ENCODE assay signal across 13 cellular contexts in genomic region chr1:119632103-119632490, GRCh38. TPM values are rescaled to one million over a fixed set of nuclear protein-coding genes. Genes with fewer than 3 reads are reported as not detected.
DNase-seq lines count a peak whose midpoint lies in the region; ATAC-seq, FAIRE-seq and TF ChIP-seq lines count a peak whose summit lies in the region.
"Had no signal": no experiment of that assay in that cellular context is flagged by ENCODE, and none has a peak within 500 bp of the region (broad histone marks: within the 10 kb centered on the region; RNA-seq: fewer than 3 reads in every experiment).

No MANE protein-coding gene starts in this region.

- no peaks in the 10 kb centered on the region for H4K20me1 ChIP-seq in HepG2 (ENCODE audit: insufficient read depth, low read length)

- POLR2A ChIA-PET in HepG2 (lab: Yijun Ruan, JAX): interaction anchor here (0.6 to 1.8 kb wide), 6 partner anchors 10 to 93 kb away, joined by 3 to 24 read pairs (median 4); partner anchors contain the start of genes PHGDH and ZNF697

- no peak overlapping the region for H3K4ac ChIP-seq in mesendoderm (ENCODE audit: low read depth, low read length)

- TF ChIP-seq POLR2A in HepG2 (IDR thresholded peaks at IDR 0.05; ENCODE audit: insufficient read depth in 1 of 2, low read depth in 2 of 2, low read length in 2 of 2): no peak

- H3K36me3 ChIP-seq in HepG2 (replicated peaks in 1 of 2; ENCODE audit: control insufficient read depth in 1 of 2, insufficient read depth in 2 of 2, low read length in 2 of 2): peaks cover 3 to 9% of the 10 kb centered on the region in 2 experiments; a peak in 1 of 5 replicates
- H3K36me3 ChIP-seq in mesendoderm (ENCODE audit: control insufficient read depth, insufficient read depth, low read length): no peaks in the 10 kb centered on the region
- H3K36me3 ChIP-seq: adrenal gland, neural progenitor cell had no signal

- H3K18ac ChIP-seq in mesendoderm (ENCODE audit: low read length): no peak overlapping the region

- no peak for TF ChIP-seq EP300 in HepG2 (IDR thresholded peaks at IDR 0.05; ENCODE audit: low read depth in 2 of 2, low read length in 2 of 2)
- no peak for TF ChIP-seq EP300 in HepG2 (CRISPR knock-in tag; IDR thresholded peaks at IDR 0.05; ENCODE audit: borderline replicate concordance)

- H3K4me1 ChIP-seq in HepG2 (ENCODE audit: insufficient read depth, low read length): peaks cover 62% of the 10 kb centered on the region
- peaks cover 3% of the 10 kb centered on the region for H3K4me1 ChIP-seq in mesendoderm (ENCODE audit: control insufficient read depth, low read depth, low read length)

- no peak overlapping the region for H4K5ac ChIP-seq in mesendoderm (ENCODE audit: low read length)

- H3K4me2 ChIP-seq in HepG2 (ENCODE audit: low read depth, low read length) (peak overlapping the region; percentile 85), mesendoderm (ENCODE audit: low read length) (no peak overlapping the region)
- H3K4me2 ChIP-seq: neural progenitor cell had no signal

- no peak for DNase-seq in coronary artery (ENCODE audit: low spot score)
- DNase-seq in HepG2 (ENCODE audit: low spot score): no peak
- no peak for DNase-seq in foreskin melanocyte
- no peak for DNase-seq in NOMO-1 treated with DMSO at 0.1 percent for 48 hours (lab: John Stamatoyannopoulos, UW; ENCODE audit: unreplicated experiment)
- no peak for DNase-seq in mesendoderm
- DNase-seq: NCI-H187 treated with DMSO at 0.1 percent for 48 hours; stimulated activated CD4-positive, alpha-beta T cell treated with anti-CD3 and anti-CD28 coated beads, Interleukin-2, amount 100 ng/mL, for 24 hours had no signal

- 36% methylated on average over 5 of the region's 5 CpGs for WGBS in HepG2 (ENCODE audit: low lambda C conversion rate)
- WGBS in mesendoderm (ENCODE audit: extremely low coverage, insufficient coverage, low lambda C conversion rate): no CpG with 5 or more reads among the region's 5 CpGs

- intact Hi-C loops in HepG2 (cut with micrococcal nuclease; ENCODE audit: unreplicated experiment): loop anchor here (5.0 kb wide), 1 partner anchor 80 kb away; the partner anchor contains the start of gene PHGDH

- no peak for FAIRE-seq in HepG2 (lab: Jason Lieb, UNC)

- peak overlapping the region; percentile 68 to 83 for H3K27ac ChIP-seq in coronary artery
- peak overlapping the region; percentile 86 for H3K27ac ChIP-seq in HepG2 (ENCODE audit: extremely low read length, insufficient read depth, low read length)
- peak overlapping the region in 12 of 21 experiments; percentile 2 to 71 (median 54) for H3K27ac ChIP-seq in skin epidermis
- no peak overlapping the region for H3K27ac ChIP-seq in mesendoderm (ENCODE audit: low read depth, low read length)
- H3K27ac ChIP-seq: neural progenitor cell had no signal

- peak overlapping the region; percentile 76 for H3K9ac ChIP-seq in HepG2 (ENCODE audit: insufficient read depth, low read depth, low read length)
- no peak overlapping the region for H3K9ac ChIP-seq in mesendoderm (ENCODE audit: low read length)
- H3K9ac ChIP-seq: neural progenitor cell had no signal

- no peak overlapping the region for H3K56ac ChIP-seq in mesendoderm (ENCODE audit: low read length)

- no peak for TF ChIP-seq RAD21 in HepG2 (CRISPR knock-in tag; IDR thresholded peaks at IDR 0.05)

- H4K8ac ChIP-seq in mesendoderm (ENCODE audit: low read depth, low read length): no peak overlapping the region

- H3K27me3 ChIP-seq in HepG2 (ENCODE audit: control insufficient read depth in 1 of 2, insufficient read depth in 2 of 2, low read length in 2 of 2): no peaks in the 10 kb centered on the region
- H3K27me3 ChIP-seq in mesendoderm (ENCODE audit: insufficient read depth, low read length, poor library complexity): no peaks in the 10 kb centered on the region
- H3K27me3 ChIP-seq: adrenal gland, neural progenitor cell had no signal

- in situ Hi-C loops in HepG2 (cut with HindIII; ENCODE audit: extremely low pct_ligation_motif_present, low pct_unique_long_range_greater_than_20kb): no loop called here

- H3K79me2 ChIP-seq in HepG2 (ENCODE audit: insufficient read depth, low read length): peaks cover 55% of the 10 kb centered on the region
- peaks cover 64% of the 10 kb centered on the region for H3K79me2 ChIP-seq in mesendoderm (ENCODE audit: control insufficient read depth, insufficient read depth, low read length)

- ATAC-seq in GM19397 (IDR thresholded peaks at IDR 0.05; ENCODE audit: unreplicated experiment) (peak; percentile 13), HepG2 (no peak)
- no peak for ATAC-seq in activated CD4-positive, CD25-positive, alpha-beta regulatory T cell treated with anti-CD3 and anti-CD28 coated beads, Interleukin-2, amount 50 U/mL, for 24 hours

- peaks cover 22% of the 10 kb centered on the region for H3K79me1 ChIP-seq in mesendoderm (ENCODE audit: low read length)

- TF ChIP-seq CTCF in coronary artery (IDR thresholded peaks at IDR 0.05): no peak
- no peak for TF ChIP-seq CTCF in HepG2 (CRISPR knock-in tag; IDR thresholded peaks at IDR 0.05)

- CTCF ChIA-PET in HepG2 (lab: Yijun Ruan, JAX; ENCODE audit: low intra/inter-chr PET ratio, low total read pairs): no interaction called here

- no peak overlapping the region for H3K23ac ChIP-seq in mesendoderm (ENCODE audit: low read length)

- no peak overlapping the region for H2BK120ac ChIP-seq in mesendoderm (ENCODE audit: low read depth, low read length)

- H2BK5ac ChIP-seq in mesendoderm (ENCODE audit: low read length): no peak overlapping the region

- no peak overlapping the region for H2AFZ ChIP-seq in HepG2 (ENCODE audit: low read length)
- H2AFZ ChIP-seq: neural progenitor cell had no signal

- H2BK15ac ChIP-seq in mesendoderm (replicated peaks; ENCODE audit: low read depth): no peak overlapping the region

- TSS peak; percentile 67 for BruUV-seq in HepG2 (replicated peaks; lab: Mats Ljungman, UMichigan)

- peak overlapping the region; percentile 76 for H3K4me3 ChIP-seq in coronary artery
- peak overlapping the region in 2 of 3 experiments; percentile 39 to 65; a peak in 5 of 6 replicates for H3K4me3 ChIP-seq in HepG2 (replicated peaks in 1 of 3; ENCODE audit: insufficient read depth in 1 of 3, low read depth in 2 of 3, low read length in 3 of 3)
- no peak overlapping the region for H3K4me3 ChIP-seq in skin epidermis
- no peak overlapping the region for H3K4me3 ChIP-seq in mesendoderm (ENCODE audit: low read length)
- H3K4me3 ChIP-seq: neural progenitor cell had no signal

- no peak overlapping the region for H2AK5ac ChIP-seq in mesendoderm (ENCODE audit: low read length)

- no peaks in the 10 kb centered on the region for H3K9me3 ChIP-seq in HepG2 (ENCODE audit: low read length)
- H3K9me3 ChIP-seq: adrenal gland had no signal

TF ChIP-seq in HepG2, 621 proteins besides CTCF, POLR2A, EP300 and RAD21 (continues in another document):
- TF ChIP-seq NPAS2 (CRISPR knock-in tag; IDR thresholded peaks at IDR 0.05; ENCODE audit: borderline replicate concordance): no peak
- TF ChIP-seq ZNF446 (CRISPR knock-in tag; IDR thresholded peaks at IDR 0.05): no peak
- TF ChIP-seq ZNF768 (CRISPR knock-in tag; IDR thresholded peaks at IDR 0.05): no peak
- TF ChIP-seq, protein P1, sequence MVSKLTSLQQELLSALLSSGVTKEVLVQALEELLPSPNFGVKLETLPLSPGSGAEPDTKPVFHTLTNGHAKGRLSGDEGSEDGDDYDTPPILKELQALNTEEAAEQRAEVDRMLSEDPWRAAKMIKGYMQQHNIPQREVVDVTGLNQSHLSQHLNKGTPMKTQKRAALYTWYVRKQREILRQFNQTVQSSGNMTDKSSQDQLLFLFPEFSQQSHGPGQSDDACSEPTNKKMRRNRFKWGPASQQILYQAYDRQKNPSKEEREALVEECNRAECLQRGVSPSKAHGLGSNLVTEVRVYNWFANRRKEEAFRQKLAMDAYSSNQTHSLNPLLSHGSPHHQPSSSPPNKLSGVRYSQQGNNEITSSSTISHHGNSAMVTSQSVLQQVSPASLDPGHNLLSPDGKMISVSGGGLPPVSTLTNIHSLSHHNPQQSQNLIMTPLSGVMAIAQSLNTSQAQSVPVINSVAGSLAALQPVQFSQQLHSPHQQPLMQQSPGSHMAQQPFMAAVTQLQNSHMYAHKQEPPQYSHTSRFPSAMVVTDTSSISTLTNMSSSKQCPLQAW (CRISPR knock-in tag; IDR thresholded peaks at IDR 0.05): peak; percentile 4; the same call in 1 of the 2 replicates
- TF ChIP-seq RBFOX2 (IDR thresholded peaks at IDR 0.05; ENCODE audit: low read depth, low read length): no peak
- no peak for TF ChIP-seq MAFF (IDR thresholded peaks at IDR 0.05; ENCODE audit: low read depth, low read length)
- no peak for TF ChIP-seq HCFC1 (IDR thresholded peaks at IDR 0.05; ENCODE audit: low read depth, low read length)
- TF ChIP-seq CBX1 (IDR thresholded peaks at IDR 0.05; ENCODE audit: low read depth): no peak
- no peak for TF ChIP-seq ZNF143 (CRISPR knock-in tag; IDR thresholded peaks at IDR 0.05)
- no peak for TF ChIP-seq SOX13 (IDR thresholded peaks at IDR 0.05)
- no peak for TF ChIP-seq SOX13 (CRISPR knock-in tag; conservative IDR thresholded peaks at IDR 0.05 in 1 of 2, IDR thresholded peaks at IDR 0.05 in 1 of 2)

RNA-seq across cellular contexts. Expression of gene ZNF697, which starts 16.0 kb away (rescaled TPM):
- total RNA-seq in HepG2 (2016; rRNA removed; fragmentation: Illumina TruSeq; extraction: Trizol): 7.1 and 7.3 TPM in 2 replicates
- 0.62 and 0.71 TPM in 2 replicates for total RNA-seq in HepG2 (2016; cell fraction: cytosol; rRNA removed; fragmentation: Illumina TruSeq; extraction: Trizol; ENCODE audit: low read depth)
- 6.7 and 7.7 TPM in 2 replicates for total RNA-seq in HepG2 (2016; cell fraction: insoluble cytoplasmic fraction; rRNA removed; fragmentation: Illumina TruSeq; extraction: Trizol)
- total RNA-seq in HepG2 (2016; cell fraction: membrane; rRNA removed; fragmentation: Illumina TruSeq; extraction: Trizol): 2.9 and 3.1 TPM in 2 replicates
- total RNA-seq in HepG2 (2016; cell fraction: nucleus; rRNA removed; fragmentation: Illumina TruSeq; extraction: Trizol): 6.0 and 6.7 TPM in 2 replicates
- polyA plus RNA-seq in HepG2 (2011; rRNA removed): 2.3 and 2.5 TPM in 2 replicates
- 1.6 and 1.9 TPM in 2 replicates for polyA plus RNA-seq in HepG2 (2011; cell fraction: cytosol; rRNA removed)
- polyA plus RNA-seq in HepG2 (2011; cell fraction: nucleus; rRNA removed): 4.2 and 4.6 TPM in 2 replicates
- polyA plus RNA-seq in HepG2 (2012): 3.8 and 4.2 TPM in 2 replicates
- 0.28 and 0.36 TPM in 2 replicates for polyA plus RNA-seq in HepG2 (2016; cell fraction: cytosol; fragmentation: Illumina TruSeq; extraction: Trizol; ENCODE audit: low read depth)
- 6.6 and 6.9 TPM in 2 replicates for polyA plus RNA-seq in HepG2 (2016; cell fraction: insoluble cytoplasmic fraction; fragmentation: Illumina TruSeq; extraction: Trizol; ENCODE audit: low read depth)
- polyA plus RNA-seq in HepG2 (2016; cell fraction: membrane; fragmentation: Illumina TruSeq; extraction: Trizol; ENCODE audit: low read depth): 1.2 and 1.4 TPM in 2 replicates
- 8.0 and 9.2 TPM in 2 replicates for polyA plus RNA-seq in HepG2 (2016; cell fraction: nucleus; fragmentation: Illumina TruSeq; extraction: Trizol; ENCODE audit: insufficient read depth, low read depth)
- 2.2 and 6.9 TPM in 2 replicates for polyA minus RNA-seq in HepG2 (2011; rRNA and poly(A)+ RNA removed; ENCODE audit: low replicate concordance)
- polyA minus RNA-seq in HepG2 (2011; cell fraction: cytosol; rRNA and poly(A)+ RNA removed): 5.0 and 5.1 TPM in 2 replicates
- polyA minus RNA-seq in HepG2 (2011; cell fraction: nucleus; rRNA and poly(A)+ RNA removed): 13.9 and 14.8 TPM in 2 replicates
- 18.1 TPM for polyA plus RNA-seq in mesendoderm (2013, experiment 1 of 2)
- 18.1 TPM for polyA plus RNA-seq in mesendoderm (2013, experiment 2 of 2)
- polyA plus RNA-seq: IgD-negative memory B cell had no signal

Comparison
In these comparisons a context has a peak if more than half of its experiments do, and no peak if none do; other contexts are left out.
1. H3K4me3 ChIP-seq: peak in coronary artery (single experiment) and HepG2 (2 of 3); none in skin epidermis (0 of 7) and mesendoderm (single experiment).